ENCODE assay signal across 9 cellular contexts in the genomic region with DNA sequence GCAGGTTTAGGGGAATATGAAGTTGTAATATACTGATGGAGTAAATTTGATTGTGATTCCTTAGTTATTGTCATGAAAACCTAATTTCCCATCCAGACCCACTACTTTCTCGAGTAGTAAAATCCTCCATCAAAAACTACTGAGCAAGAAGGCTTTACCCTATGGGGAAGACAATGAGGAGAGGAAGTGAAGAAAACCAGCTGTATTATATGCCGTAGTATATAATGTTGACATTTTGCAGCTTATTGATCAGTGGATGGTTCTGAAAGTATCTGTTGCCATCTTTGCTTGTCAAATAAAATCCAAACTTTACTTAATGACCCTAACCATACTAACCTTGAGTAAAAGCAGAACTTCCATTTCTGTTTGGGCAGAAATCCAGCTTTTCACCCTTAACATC.
"Had no signal": no experiment of that assay in that cellular context is flagged by ENCODE, and none has a peak within 500 bp of the region (broad histone marks: within the 10 kb centered on the region; RNA-seq: fewer than 3 reads in every experiment).

No MANE protein-coding gene starts in this region.

- H3K36me3 ChIP-seq: HAP-1 had no signal

- ATAC-seq: GM23338, HCT116 had no signal

- H3K4me3 ChIP-seq: GM23248, GM23338, HAP-1 had no signal

- H3K4me2 ChIP-seq: GM23338 had no signal

- H3K9ac ChIP-seq: GM23248 had no signal

- H3K27ac ChIP-seq: GM23248 had no signal

- H3K9me3 ChIP-seq: HAP-1 had no signal

- H2AFZ ChIP-seq: GM23248, GM23338 had no signal

- H3K4me1 ChIP-seq: HAP-1 had no signal

- DNase-seq: GM23248, GOT3, H7, H9, HCEC 1CT, HFFc6 had no signal
